Comparison of ENCODE assay signal across 8 cellular contexts in the genomic region with DNA sequence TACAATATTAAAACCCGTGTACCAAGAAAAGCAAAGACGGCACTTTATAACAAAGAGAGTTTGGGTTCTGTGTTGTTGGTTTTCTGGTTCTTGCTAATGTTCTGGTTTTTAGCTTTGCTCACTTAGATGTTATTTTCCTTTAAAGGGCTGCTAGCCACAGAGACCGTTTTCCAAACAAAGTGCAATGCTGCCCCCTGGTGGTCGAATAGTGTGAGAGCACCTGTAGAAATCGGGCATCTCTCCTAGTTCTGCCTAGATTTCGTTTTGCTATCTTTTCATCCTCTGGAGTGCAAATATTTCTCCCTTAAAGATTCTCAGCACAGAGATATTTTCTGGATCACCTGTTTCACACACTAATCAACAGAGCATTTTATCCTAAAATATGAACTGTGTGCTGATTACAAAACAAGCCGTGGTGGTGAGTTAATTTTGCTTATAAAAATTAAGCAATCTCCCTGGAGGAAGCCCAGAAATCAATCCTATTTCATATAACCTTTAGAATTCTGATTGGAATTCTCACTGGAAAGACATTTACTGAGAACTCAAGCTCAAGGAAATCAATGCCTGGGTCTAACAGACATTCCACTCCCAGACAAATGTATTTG.
A peak's percentile ranks its signal among the peaks of the same experiment; 100 is the strongest.
DNase-seq lines count a peak whose midpoint lies in the region; ATAC-seq and TF ChIP-seq lines count a peak whose summit lies in the region.

No MANE protein-coding gene starts in this region.

- peaks cover 30% of the 10 kb centered on the region for H3K4me1 Mint-ChIP-seq in neural progenitor cell

- WGBS in stomach, 5 donors = 9 to 15% (median 11%) methylated on average over 7 of the region's 7 CpGs

- no peak overlapping the region for H3K27ac ChIP-seq in Panc1 (ENCODE audit: low read length)
- no peak overlapping the region for H3K27ac ChIP-seq in fibroblast of lung (ENCODE audit: insufficient read depth, low read length)
- no peak overlapping the region for H3K27ac ChIP-seq in neural progenitor cell
- no peak overlapping the region for H3K27ac ChIP-seq in stomach

- CTCF ChIA-PET in Panc1 (lab: Charles Lee) = interaction anchor here (0.7 kb wide), 1 partner anchor 190 kb away, joined by 3 read pairs; no protein-coding TSS in a partner anchor

- POLR2A ChIA-PET in Panc1 (lab: Charles Lee) = no interaction called here

- H3K27me3 ChIP-seq in Panc1 (ENCODE audit: control insufficient read depth, insufficient read depth, low read length) (no peaks in the 10 kb centered on the region; the same call in 1 of the 2 replicates), fibroblast of lung (ENCODE audit: control insufficient read depth, insufficient read depth, low read length) (no peaks in the 10 kb centered on the region), neural progenitor cell (no peaks in the 10 kb centered on the region), stomach (no peaks in the 10 kb centered on the region)

- H4K20me1 ChIP-seq in fibroblast of lung (ENCODE audit: control insufficient read depth, extremely low read depth, insufficient read depth, low read length) (no peaks in the 10 kb centered on the region), neural progenitor cell (ENCODE audit: low read depth) (no peaks in the 10 kb centered on the region)

- no TSS peak for BruUV-seq in Panc1 (replicated peaks; lab: Mats Ljungman, UMichigan)

- intact Hi-C loops in Panc1 (cut with micrococcal nuclease; ENCODE audit: unreplicated experiment) (loop anchor here (5.0 to 10.0 kb wide), 3 partner anchors 191 to 644 kb away; no protein-coding TSS in a partner anchor), stomach (cut with DNase I; ENCODE audit: low total_unique reads) (no loop called here)

- peak overlapping the region; percentile 59 for H3K4me2 ChIP-seq in fibroblast of lung (ENCODE audit: extremely low read depth, insufficient read depth, low read length)
- H3K4me2 ChIP-seq in neural progenitor cell = no peak overlapping the region

- ATAC-seq in GM21576 (IDR thresholded peaks at IDR 0.05; ENCODE audit: unreplicated experiment) (peak; percentile 80), Panc1 (peak; percentile 86)

- peaks cover 10% of the 10 kb centered on the region for H3F3A ChIP-seq in neural progenitor cell (ENCODE audit: low read depth)

- in situ Hi-C loops in KBM-7 (cut with MboI; ENCODE audit: low pct_unique_long_range_greater_than_20kb, low sequenced_read_pairs) (no loop called here), Panc1 (cut with HindIII; ENCODE audit: low pct_unique_long_range_greater_than_20kb, low sequenced_read_pairs) (no loop called here)

- H3K36me3 ChIP-seq in Panc1 (ENCODE audit: control insufficient read depth, insufficient read depth, low read length) = no peaks in the 10 kb centered on the region
- H3K36me3 ChIP-seq in fibroblast of lung (ENCODE audit: control insufficient read depth, insufficient read depth, low read length) = no peaks in the 10 kb centered on the region
- no peaks in the 10 kb centered on the region for H3K36me3 ChIP-seq in neural progenitor cell
- no peaks in the 10 kb centered on the region for H3K36me3 ChIP-seq in stomach

- H3K9me3 Mint-ChIP-seq in neural progenitor cell = peaks cover 4% of the 10 kb centered on the region

- H3K9me3 ChIP-seq in Panc1 (ENCODE audit: control insufficient read depth, insufficient read depth, low read depth, low read length) (no peaks in the 10 kb centered on the region), fibroblast of lung (ENCODE audit: control insufficient read depth, insufficient read depth, low read depth, low read length) (no peaks in the 10 kb centered on the region), neural progenitor cell (ENCODE audit: low read depth) (no peaks in the 10 kb centered on the region), stomach (no peaks in the 10 kb centered on the region)

- H3K4me3 Mint-ChIP-seq in neural progenitor cell = no peak overlapping the region

- no peaks in the 10 kb centered on the region for H3K36me3 Mint-ChIP-seq in neural progenitor cell

- no peak overlapping the region for H3K4me3 ChIP-seq in Panc1 (ENCODE audit: low read depth in 2 of 2, low read length in 2 of 2)
- H3K4me3 ChIP-seq in fibroblast of lung (replicated peaks in 1 of 4; ENCODE audit: control extremely low read depth in 1 of 4, insufficient read depth in 1 of 4, low read depth in 3 of 4, low read length in 4 of 4) = peak overlapping the region in 1 of 4 experiments; percentile 32
- H3K4me3 ChIP-seq in neural progenitor cell = no peak overlapping the region
- H3K4me3 ChIP-seq in stomach = no peak overlapping the region

- H3K4me1 ChIP-seq in Panc1 (ENCODE audit: control insufficient read depth, insufficient read depth, low read length) = no peaks in the 10 kb centered on the region
- peaks cover 3% of the 10 kb centered on the region for H3K4me1 ChIP-seq in fibroblast of lung (ENCODE audit: control insufficient read depth, extremely low read depth, insufficient read depth, low read length)
- peaks cover 23% of the 10 kb centered on the region for H3K4me1 ChIP-seq in neural progenitor cell
- peaks cover 0 to 8% (median 4%) of the 10 kb centered on the region in 4 donors for H3K4me1 ChIP-seq in stomach

- no peak for TF ChIP-seq EP300 in stomach (IDR thresholded peaks at IDR 0.05)

- DNase-seq in DMS53 (lab: John Stamatoyannopoulos, UW) (peak; percentile 77), KBM-7 (peak; percentile 65), Panc1 (ENCODE audit: low read depth, low spot score) (peak; percentile 42), fibroblast of lung (ENCODE audit: low read depth in 2 of 2) (peak; percentile 54 to 85), neural progenitor cell (ENCODE audit: low spot score) (peak; percentile 86), stomach (peak; percentile 86)
- DNase-seq in activated T-cell treated with anti-CD3 and anti-CD28 coated beads, Interleukin-2, amount 50 U/mL, for 48 hours = peak; percentile 74 to 77

- peak overlapping the region; percentile 18 for H3K27ac Mint-ChIP-seq in neural progenitor cell

- no peak overlapping the region for H3K9ac ChIP-seq in fibroblast of lung (ENCODE audit: insufficient read depth, low read length)
- H3K9ac ChIP-seq in neural progenitor cell = no peak overlapping the region

- no peak overlapping the region for H2AFZ ChIP-seq in fibroblast of lung (ENCODE audit: low read length)
- H2AFZ ChIP-seq in neural progenitor cell (replicated peaks) = peak overlapping the region; percentile 4

- no peaks in the 10 kb centered on the region for H3K79me2 ChIP-seq in fibroblast of lung (ENCODE audit: control insufficient read depth, insufficient read depth, low read length)
- no peaks in the 10 kb centered on the region for H3K79me2 ChIP-seq in neural progenitor cell (ENCODE audit: low read depth)

- TF ChIP-seq CTCF in Panc1 (IDR thresholded peaks at IDR 0.05) (peak; percentile 77), fibroblast of lung (conservative IDR thresholded peaks at IDR 0.05 in 1 of 2, IDR thresholded peaks at IDR 0.05 in 1 of 2; ENCODE audit: low read depth in 1 of 2, low read length in 2 of 2) (peak; percentile 80 to 92), neural progenitor cell (IDR thresholded peaks at IDR 0.05) (peak; percentile 94), stomach (IDR thresholded peaks at IDR 0.05) (peak in 6 of 7 experiments; percentile 60 to 96 (median 88))

- H3K27me3 Mint-ChIP-seq in neural progenitor cell (ENCODE audit: insufficient read depth, low read depth) = no peaks in the 10 kb centered on the region

- no peak for TF ChIP-seq POLR2A in stomach (IDR thresholded peaks at IDR 0.05)
